Comparison of ENCODE assay signal across 17 cellular contexts in genomic region chr20:23203310-23203709, GRCh38.
DNase-seq lines count a peak whose midpoint lies in the region; ATAC-seq, FAIRE-seq and TF ChIP-seq lines count a peak whose summit lies in the region.
"Had no signal": no experiment of that assay in that cellular context is flagged by ENCODE, and none has a peak within 500 bp of the region (broad histone marks: within the 10 kb centered on the region; RNA-seq: fewer than 3 reads in every experiment).

No MANE protein-coding gene starts in this region.

- TF ChIP-seq POLR2A in endothelial cell of umbilical vein (IDR thresholded peaks at IDR 0.05; ENCODE audit: low read depth, low read length), result no peak

- peak overlapping the region in 6 of 10 donors; percentile 24 to 94 (median 42) for H3K27ac ChIP-seq in heart right ventricle
- H3K27ac ChIP-seq in right atrium auricular region, result no peak overlapping the region
- peak overlapping the region; percentile 28 to 40 for H3K27ac ChIP-seq in ascending aorta
- H3K27ac ChIP-seq in endothelial cell of umbilical vein (ENCODE audit: insufficient read depth, low read depth, low read length), result no peak overlapping the region
- H3K27ac ChIP-seq in subcutaneous abdominal adipose tissue (ENCODE audit: low read depth, low read length), result peak overlapping the region; percentile 15
- H3K27ac ChIP-seq: GM23248 had no signal

- H3K9me3 ChIP-seq in heart right ventricle (no peaks in the 10 kb centered on the region), right atrium auricular region (no peaks in the 10 kb centered on the region), ascending aorta (no peaks in the 10 kb centered on the region), endothelial cell of umbilical vein (replicated peaks; ENCODE audit: control insufficient read depth, insufficient read depth, low read length) (no peaks in the 10 kb centered on the region), subcutaneous abdominal adipose tissue (ENCODE audit: control insufficient read depth in 5 of 5, low read length in 5 of 5) (no peaks in the 10 kb centered on the region)

- no TSS peak for BruUV-seq in endothelial cell of umbilical vein (replicated peaks; lab: Mats Ljungman, UMichigan)

- no peak for DNase-seq in heart right ventricle
- DNase-seq in right atrium auricular region (ENCODE audit: low spot score), result no peak
- no peak for DNase-seq in ascending aorta (ENCODE audit: low spot score in 2 of 2)
- peak; percentile 51 for DNase-seq in endothelial cell of umbilical vein (ENCODE audit: low read depth, low spot score)
- no peak for DNase-seq in HFFc6
- DNase-seq: C1 segment of cervical spinal cord; Calu3; CD4-positive, alpha-beta T cell; DMS 273 treated with DMSO at 0.1 percent for 48 hours; GM23248 had no signal

- peaks cover 16 to 74% (median 52%) of the 10 kb centered on the region in 9 donors for H3K4me1 ChIP-seq in heart right ventricle
- H3K4me1 ChIP-seq in right atrium auricular region, result peaks cover 0 to 27% of the 10 kb centered on the region in 2 donors
- H3K4me1 ChIP-seq in ascending aorta, result peaks cover 0 to 22% of the 10 kb centered on the region in 2 donors
- H3K4me1 ChIP-seq in endothelial cell of umbilical vein (ENCODE audit: control insufficient read depth, extremely low read depth, insufficient read depth, low read length), result no peaks in the 10 kb centered on the region
- peaks cover 5 to 74% (median 22%) of the 10 kb centered on the region in 5 donors for H3K4me1 ChIP-seq in subcutaneous abdominal adipose tissue (ENCODE audit: control insufficient read depth in 5 of 5, insufficient read depth in 5 of 5, low read length in 5 of 5)

- H3K27me3 ChIP-seq in heart right ventricle (no peaks in the 10 kb centered on the region), right atrium auricular region (no peaks in the 10 kb centered on the region), ascending aorta (no peaks in the 10 kb centered on the region), endothelial cell of umbilical vein (ENCODE audit: control insufficient read depth in 2 of 2, insufficient read depth in 2 of 2, low read length in 2 of 2) (no peaks in the 10 kb centered on the region), subcutaneous abdominal adipose tissue (ENCODE audit: control insufficient read depth in 5 of 5, insufficient read depth in 4 of 5, low read length in 5 of 5) (peaks cover 0 to 5% (median 0%) of the 10 kb centered on the region in 5 donors)

- H3K79me2 ChIP-seq in endothelial cell of umbilical vein (ENCODE audit: control insufficient read depth, insufficient read depth, low read length), result no peaks in the 10 kb centered on the region

- H2AFZ ChIP-seq in endothelial cell of umbilical vein (ENCODE audit: low read depth, low read length), result no peak overlapping the region
- H2AFZ ChIP-seq: GM23248 had no signal

- TF ChIP-seq CTCF in heart right ventricle (IDR thresholded peaks at IDR 0.05) (no peak), right atrium auricular region (IDR thresholded peaks at IDR 0.05) (no peak), ascending aorta (IDR thresholded peaks at IDR 0.05) (no peak), endothelial cell of umbilical vein (IDR thresholded peaks at IDR 0.05; ENCODE audit: extremely low read depth in 1 of 2, insufficient read depth in 1 of 2, low read depth in 1 of 2, low read length in 2 of 2) (no peak), HFFc6 (IDR thresholded peaks at IDR 0.05) (no peak)

- CTCF ChIA-PET in endothelial cell of umbilical vein (lab: Charles Lee), result interaction anchor here (1.3 to 2.0 kb wide), 2 partner anchors 138 to 152 kb away, joined by 6 to 11 read pairs; no protein-coding TSS in a partner anchor

- H3K36me3 Mint-ChIP-seq in HFFc6 (ENCODE audit: low read depth), result no peaks in the 10 kb centered on the region

- dilution Hi-C loops in endothelial cell of umbilical vein (cut with MboI; ENCODE audit: extremely low pct_ligation_motif_present, low sequenced_read_pairs), result no loop called here

- H3K36me3 ChIP-seq in heart right ventricle (no peaks in the 10 kb centered on the region), right atrium auricular region (no peaks in the 10 kb centered on the region), ascending aorta (no peaks in the 10 kb centered on the region), endothelial cell of umbilical vein (ENCODE audit: control insufficient read depth in 2 of 2, extremely low read depth in 1 of 2, insufficient read depth in 2 of 2, low read length in 2 of 2) (no peaks in the 10 kb centered on the region), subcutaneous abdominal adipose tissue (ENCODE audit: control insufficient read depth in 5 of 5, insufficient read depth in 5 of 5, low read length in 5 of 5) (no peaks in the 10 kb centered on the region)

- POLR2A ChIA-PET in endothelial cell of umbilical vein (lab: Charles Lee), result no interaction called here

- no peaks in the 10 kb centered on the region for H3K9me3 Mint-ChIP-seq in HFFc6
- H3K9me3 Mint-ChIP-seq: CD4-positive, alpha-beta T cell had no signal

- no peak for FAIRE-seq in endothelial cell of umbilical vein (lab: Jason Lieb, UNC)
- FAIRE-seq: A204.1, H54, HTR-8/SVneo had no signal

- no peak overlapping the region for H3K4me2 ChIP-seq in endothelial cell of umbilical vein (ENCODE audit: insufficient read depth, low read length)

- H3K4me3 ChIP-seq in heart right ventricle, result no peak overlapping the region
- H3K4me3 ChIP-seq in right atrium auricular region, result no peak overlapping the region
- H3K4me3 ChIP-seq in ascending aorta, result no peak overlapping the region
- no peak overlapping the region for H3K4me3 ChIP-seq in endothelial cell of umbilical vein (replicated peaks in 1 of 3; ENCODE audit: insufficient read depth in 1 of 3, low read depth in 1 of 3, low read length in 3 of 3)
- H3K4me3 ChIP-seq in subcutaneous abdominal adipose tissue (ENCODE audit: low read depth in 1 of 5, low read length in 5 of 5), result no peak overlapping the region
- H3K4me3 ChIP-seq: GM23248 had no signal

- peaks cover 23% of the 10 kb centered on the region for H3K27me3 Mint-ChIP-seq in HFFc6 (ENCODE audit: insufficient read depth)

- no peaks in the 10 kb centered on the region for H4K20me1 ChIP-seq in endothelial cell of umbilical vein (replicated peaks; ENCODE audit: control insufficient read depth, extremely low read depth, insufficient read depth, low read length)

- peak in 6 of 8 donors; percentile 24 to 68 (median 50) for ATAC-seq in heart right ventricle
- ATAC-seq in HG03565 (IDR thresholded peaks at IDR 0.05; ENCODE audit: unreplicated experiment), result no peak
- ATAC-seq: HCT116 had no signal

- no peak overlapping the region for H3K4me3 Mint-ChIP-seq in HFFc6
- H3K4me3 Mint-ChIP-seq: B cell; CD4-positive, alpha-beta T cell had no signal

- H3K9me1 ChIP-seq in endothelial cell of umbilical vein (replicated peaks; ENCODE audit: control insufficient read depth, extremely low read depth, insufficient read depth, low read length), result no peaks in the 10 kb centered on the region

- no peak overlapping the region for H3K27ac Mint-ChIP-seq in HFFc6
- H3K27ac Mint-ChIP-seq: B cell; CD4-positive, alpha-beta T cell had no signal

- 22% methylated on average over 2 of the region's 2 CpGs for WGBS in heart right ventricle, 2 donors

- no peak overlapping the region for H3K9ac ChIP-seq in endothelial cell of umbilical vein (replicated peaks; ENCODE audit: extremely low read depth, insufficient read depth, low read length)
- no peak overlapping the region for H3K9ac ChIP-seq in subcutaneous abdominal adipose tissue (ENCODE audit: low read length in 5 of 5)
- H3K9ac ChIP-seq: GM23248 had no signal

- intact Hi-C loops in heart right ventricle (cut with DNase I), result loop anchor here in 3 of 10 donors (5.0 to 10.0 kb wide), 4 partner anchors 61 to 279 kb away; no protein-coding TSS in a partner anchor
- intact Hi-C loops in ascending aorta (cut with DNase I), result no loop called here
- intact Hi-C loops in endothelial cell of umbilical vein (cut with micrococcal nuclease), result no loop called here

- H3K4me1 Mint-ChIP-seq in HFFc6 (ENCODE audit: low read depth), result no peaks in the 10 kb centered on the region
- H3K4me1 Mint-ChIP-seq: B cell had no signal

TF ChIP-seq in endothelial cell of umbilical vein, 7 proteins besides CTCF, POLR2A, EP300 and RAD21:
- TF ChIP-seq POLR2AphosphoS5 (IDR thresholded peaks at IDR 0.05; ENCODE audit: insufficient read depth, low read depth, low read length) (no peak), MYC (IDR thresholded peaks at IDR 0.05; ENCODE audit: low read depth, low read length) (no peak), EZH2 (IDR thresholded peaks at IDR 0.05; ENCODE audit: borderline replicate concordance, low read depth, low read length, severe bottlenecking) (no peak), FOS (IDR thresholded peaks at IDR 0.05; ENCODE audit: borderline replicate concordance, insufficient read depth, low read length) (no peak), JUN (IDR thresholded peaks at IDR 0.05; ENCODE audit: borderline replicate concordance, insufficient read depth, insufficient read length, low read depth) (no peak), GATA2 (IDR thresholded peaks at IDR 0.05; ENCODE audit: insufficient read depth, insufficient read length, low read depth, low read length) (no peak), MAX (IDR thresholded peaks at IDR 0.05; ENCODE audit: insufficient read depth, insufficient read length) (no peak)

Comparison
In these comparisons a context has a peak if more than half of its experiments do, and no peak if none do; other contexts are left out.
1. H3K27ac ChIP-seq: peak in heart right ventricle (6 of 10), ascending aorta (2 of 2) and subcutaneous abdominal adipose tissue (single experiment); none in right atrium auricular region (0 of 2) and endothelial cell of umbilical vein (single experiment).